In genomic region chr2:16063251-16063850, GRCh38 we compare ENCODE assay signal across 21 cellular contexts.
DNase-seq lines count a peak whose midpoint lies in the region; ATAC-seq, FAIRE-seq and TF ChIP-seq lines count a peak whose summit lies in the region.
"Had no signal": no experiment of that assay in that cellular context is flagged by ENCODE, and none has a peak within 500 bp of the region (broad histone marks: within the 10 kb centered on the region; RNA-seq: fewer than 3 reads in every experiment).

No MANE protein-coding gene starts in this region.

- H3K27me3 ChIP-seq in BLaER1 (no peaks in the 10 kb centered on the region), endodermal cell (ENCODE audit: control insufficient read depth, insufficient read depth, low read length, poor library complexity, severe bottlenecking) (no peaks in the 10 kb centered on the region)
- no peaks in the 10 kb centered on the region for H3K27me3 ChIP-seq in effector memory CD4-positive, alpha-beta T cell (replicated peaks; ENCODE audit: control insufficient read depth, insufficient read depth, low read length, poor library complexity, severe bottlenecking)

- H3K4me3 ChIP-seq in A549: no peak overlapping the region
- 0 out of 2 replicates have a peak overlapping the region, but pooled peaks have one; percentile 8 for H3K4me3 ChIP-seq in BLaER1
- peak overlapping the region; percentile 52 for H3K4me3 ChIP-seq in endodermal cell (ENCODE audit: low read length)
- no peak overlapping the region for H3K4me3 ChIP-seq in effector memory CD4-positive, alpha-beta T cell (ENCODE audit: insufficient read depth, low read depth, low read length, poor library complexity, severe bottlenecking)

- DNase-seq in A549 (ENCODE audit: low read depth in 1 of 2, low spot score in 1 of 2): no peak
- DNase-seq in SK-N-DZ (ENCODE audit: low spot score): peak; percentile 97
- DNase-seq in endodermal cell: no peak
- DNase-seq in effector memory CD4-positive, alpha-beta T cell: no peak
- no peak for DNase-seq in LoVo (ENCODE audit: low spot score)
- DNase-seq in effector CD4-positive, alpha-beta T cell: no peak
- DNase-seq: ACHN; C1 segment of cervical spinal cord; Caco-2; Calu3; CD4-positive, alpha-beta memory T cell; CD4-positive, CD25-positive, alpha-beta regulatory T cell; DMS79 treated with DMSO at 0.1 percent for 48 hours; GF-D8 had no signal

- CTCF ChIA-PET in A549 (lab: Yijun Ruan, JAX): no interaction called here

- no peak overlapping the region for H3K4me2 ChIP-seq in A549
- no peak overlapping the region for H3K4me2 ChIP-seq in BLaER1

- H3K36me3 ChIP-seq in BLaER1 (no peaks in the 10 kb centered on the region), endodermal cell (ENCODE audit: control insufficient read depth, insufficient read depth, low read length) (no peaks in the 10 kb centered on the region)
- no peaks in the 10 kb centered on the region for H3K36me3 ChIP-seq in effector memory CD4-positive, alpha-beta T cell (ENCODE audit: control insufficient read depth, insufficient read depth, low read length)

- no peak overlapping the region for H3K27ac Mint-ChIP-seq in endodermal cell
- H3K27ac Mint-ChIP-seq: CD14-positive monocyte; CD4-positive, alpha-beta memory T cell; CD4-positive, CD25-positive, alpha-beta regulatory T cell had no signal

- POLR2A ChIA-PET in A549 (lab: Yijun Ruan, JAX): no interaction called here

- 9% methylated on average over 4 of the region's 4 CpGs for WGBS in A549 (ENCODE audit: missing lambda C conversion rate)
- WGBS in endodermal cell (ENCODE audit: insufficient coverage in 1 of 2, insufficient read length in 1 of 2), 2 experiments: 93 to 96% methylated on average over 4 of the region's 4 CpGs

- H3K27me3 Mint-ChIP-seq in endodermal cell (ENCODE audit: insufficient read depth): peaks cover 2% of the 10 kb centered on the region
- H3K27me3 Mint-ChIP-seq: CD4-positive, CD25-positive, alpha-beta regulatory T cell had no signal

- TF ChIP-seq EP300 in A549 (IDR thresholded peaks at IDR 0.05): no peak

- no peak for TF ChIP-seq POLR2A in A549 (IDR thresholded peaks at IDR 0.05; ENCODE audit: low read length)

- H3K9ac ChIP-seq in BLaER1: no peak overlapping the region
- no peak overlapping the region for H3K9ac ChIP-seq in endodermal cell (ENCODE audit: extremely low read depth, low read length, poor library complexity, severe bottlenecking)

- no peaks in the 10 kb centered on the region for H4K20me1 ChIP-seq in BLaER1

- no peak overlapping the region for H3K27ac ChIP-seq in A549
- H3K27ac ChIP-seq in BLaER1: no peak overlapping the region
- H3K27ac ChIP-seq in endodermal cell (ENCODE audit: low read depth, low read length): no peak overlapping the region
- H3K27ac ChIP-seq in effector memory CD4-positive, alpha-beta T cell (ENCODE audit: insufficient read depth, low read length, poor library complexity, severe bottlenecking): no peak overlapping the region
- H3K27ac ChIP-seq: 22Rv1 had no signal

- ATAC-seq in A549: no peak

- TF ChIP-seq CTCF in A549 (IDR thresholded peaks at IDR 0.05): no peak
- no peak for TF ChIP-seq CTCF in endodermal cell (conservative IDR thresholded peaks at IDR 0.05)

- no peaks in the 10 kb centered on the region for H3K4me1 ChIP-seq in A549
- H3K4me1 ChIP-seq in BLaER1: peaks cover 7% of the 10 kb centered on the region
- H3K4me1 ChIP-seq in endodermal cell (ENCODE audit: control insufficient read depth, insufficient read depth, low read length): peaks cover 9% of the 10 kb centered on the region
- no peaks in the 10 kb centered on the region for H3K4me1 ChIP-seq in effector memory CD4-positive, alpha-beta T cell (ENCODE audit: control insufficient read depth, insufficient read depth, low read length, poor library complexity, severe bottlenecking)

- TF ChIP-seq RAD21 in A549 (conservative IDR thresholded peaks at IDR 0.05 in 1 of 2, IDR thresholded peaks at IDR 0.05 in 1 of 2): no peak

- FAIRE-seq in A549 (lab: Jason Lieb, UNC): no peak
- FAIRE-seq: D721Med, G401.6, GM12891, GM19239 had no signal

- peaks cover 44% of the 10 kb centered on the region for H3K9me3 Mint-ChIP-seq in endodermal cell

- peaks cover 9% of the 10 kb centered on the region for H3K36me3 Mint-ChIP-seq in endodermal cell (ENCODE audit: low read depth)
- H3K36me3 Mint-ChIP-seq: CD14-positive monocyte; CD4-positive, alpha-beta memory T cell; CD4-positive, CD25-positive, alpha-beta regulatory T cell had no signal

- peaks cover 13% of the 10 kb centered on the region for H3K4me1 Mint-ChIP-seq in endodermal cell
- H3K4me1 Mint-ChIP-seq: CD14-positive monocyte; CD4-positive, alpha-beta memory T cell; CD4-positive, CD25-positive, alpha-beta regulatory T cell had no signal

- no peak overlapping the region for H3K4me3 Mint-ChIP-seq in endodermal cell
- H3K4me3 Mint-ChIP-seq: CD14-positive monocyte; CD4-positive, alpha-beta memory T cell; CD4-positive, CD25-positive, alpha-beta regulatory T cell had no signal

- H3K9me3 ChIP-seq in A549: peaks cover 29% of the 10 kb centered on the region; the same call in 2 of the 3 replicates
- peaks cover 46% of the 10 kb centered on the region for H3K9me3 ChIP-seq in BLaER1
- peaks cover 47% of the 10 kb centered on the region for H3K9me3 ChIP-seq in endodermal cell (ENCODE audit: control insufficient read depth, low read length)
- H3K9me3 ChIP-seq in effector memory CD4-positive, alpha-beta T cell (ENCODE audit: control insufficient read depth, low read length): no peaks in the 10 kb centered on the region

TF ChIP-seq in A549, 52 proteins besides CTCF, POLR2A, EP300 and RAD21:
- no peak for TF ChIP-seq CEBPB (IDR thresholded peaks at IDR 0.05)
- TF ChIP-seq ZFP36 (IDR thresholded peaks at IDR 0.05; ENCODE audit: borderline replicate concordance, partially characterized antibody): peak; percentile 64

Comparison
In these comparisons a context has a peak if more than half of its experiments do, and no peak if none do; other contexts are left out.
1. H3K4me3 ChIP-seq: peak in BLaER1 (single experiment) and endodermal cell (single experiment); none in A549 (single experiment) and effector memory CD4-positive, alpha-beta T cell (single experiment).